23 cellular contexts compared by ENCODE assay signal in the genomic region with DNA sequence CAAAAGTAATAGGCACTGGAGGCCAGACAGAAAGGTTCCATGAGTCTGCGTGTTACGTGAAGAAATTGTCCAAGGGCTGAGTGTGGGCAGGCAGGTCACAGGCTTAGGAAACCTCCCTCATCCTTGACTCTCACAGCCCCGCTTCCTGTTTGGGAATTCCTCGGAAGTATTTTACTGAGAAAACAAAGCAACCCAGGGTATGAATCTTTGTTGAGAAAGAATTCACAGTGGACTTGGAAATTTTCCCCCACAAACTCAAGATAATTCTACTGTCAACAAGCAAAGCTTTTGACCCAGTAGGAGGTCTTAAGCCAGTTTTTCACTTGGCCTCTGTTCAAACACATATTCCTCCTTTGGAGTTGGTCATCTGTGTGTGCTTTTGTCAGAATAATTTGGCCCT.
A peak's percentile ranks its signal among the peaks of the same experiment; 100 is the strongest.
DNase-seq lines count a peak whose midpoint lies in the region; ATAC-seq and TF ChIP-seq lines count a peak whose summit lies in the region.
"Had no signal": no experiment of that assay in that cellular context is flagged by ENCODE, and none has a peak within 500 bp of the region (broad histone marks: within the 10 kb centered on the region; RNA-seq: fewer than 3 reads in every experiment).

No MANE protein-coding gene starts in this region.

- no peaks in the 10 kb centered on the region for H3K9me3 ChIP-seq in ascending aorta
- H3K9me3 ChIP-seq: breast epithelium, prostate gland, SJCRH30 had no signal

- no peaks in the 10 kb centered on the region for H3K27me3 ChIP-seq in ascending aorta
- H3K27me3 ChIP-seq: breast epithelium, foreskin keratinocyte, SJCRH30 had no signal

- no peak overlapping the region for H3K27ac ChIP-seq in ascending aorta
- H3K27ac ChIP-seq: foreskin keratinocyte, prostate gland, SJCRH30 had no signal

- H3K36me3 ChIP-seq in ascending aorta: peaks cover 6 to 15% of the 10 kb centered on the region in 2 donors
- H3K36me3 ChIP-seq: breast epithelium, prostate gland, SJCRH30 had no signal

- in situ Hi-C loops in astrocyte of the spinal cord (cut with HindIII; ENCODE audit: low sequenced_read_pairs): no loop called here

- ATAC-seq in GM18505 (IDR thresholded peaks at IDR 0.05; ENCODE audit: unreplicated experiment): no peak
- ATAC-seq: foreskin keratinocyte; naive thymus-derived CD4-positive, alpha-beta T cell; stimulated activated naive CD8-positive, alpha-beta T cell treated with anti-CD3 and anti-CD28 coated beads, Interleukin-15, amount 100 ng/mL, for 72 hours had no signal

- no peak for TF ChIP-seq POLR2A in GM18505 (IDR thresholded peaks at IDR 0.05; ENCODE audit: borderline replicate concordance, extremely low read depth, insufficient read depth, insufficient read length)

- intact Hi-C loops in ascending aorta (cut with DNase I): no loop called here

- DNase-seq in HT1080 (ENCODE audit: low read depth) (peak; percentile 53), astrocyte of the spinal cord (ENCODE audit: low read depth, low spot score) (peak; percentile 80), iris pigment epithelial cell (ENCODE audit: low read depth) (peak; percentile 38), stromal cell of bone marrow (ENCODE audit: low read depth) (peak; percentile 26), NCI-H345 treated with DMSO at 0.1 percent for 48 hours (lab: John Stamatoyannopoulos, UW; ENCODE audit: unreplicated experiment) (no peak), ascending aorta (ENCODE audit: low spot score in 2 of 2) (no peak), midbrain (lab: John Stamatoyannopoulos, UW) (no peak)
- DNase-seq: activated CD8-positive, alpha-beta memory T cell treated with anti-CD3 and anti-CD28 coated beads, Interleukin-2, amount 50 U/mL, for 4 hours; activated gamma-delta T cell treated with Interleukin-2 at 50 U/mL for 16 hours; AML-193; effector CD4-positive, alpha-beta T cell; foreskin keratinocyte; GDM1; Kasumi-1; naive thymus-derived CD4-positive, alpha-beta T cell; NCI-H1417 treated with DMSO at 0.1 percent for 48 hours; NCI-H446 treated with DMSO at 0.1 percent for 48 hours; SJCRH30; stimulated activated naive CD8-positive, alpha-beta T cell treated with anti-CD3 and anti-CD28 coated beads, Interleukin-15, amount 100 ng/mL, for 72 hours; T-helper 9 cell had no signal

- TF ChIP-seq CTCF in astrocyte of the spinal cord (IDR thresholded peaks at IDR 0.05; ENCODE audit: low read depth, low read length): no peak
- no peak for TF ChIP-seq CTCF in ascending aorta (IDR thresholded peaks at IDR 0.05)

- H3K4me3 ChIP-seq in astrocyte of the spinal cord (ENCODE audit: low read depth, low read length): no peak overlapping the region
- H3K4me3 ChIP-seq in ascending aorta: no peak overlapping the region
- H3K4me3 ChIP-seq: breast epithelium, prostate gland, SJCRH30 had no signal

- no peaks in the 10 kb centered on the region for H3K4me1 ChIP-seq in ascending aorta
- H3K4me1 ChIP-seq: breast epithelium, foreskin keratinocyte, prostate gland had no signal

Comparison
In these comparisons a context has a peak if more than half of its experiments do, and no peak if none do; other contexts are left out.
1. DNase-seq: peak in HT1080 (single experiment), astrocyte of the spinal cord (single experiment), iris pigment epithelial cell (single experiment) and stromal cell of bone marrow (single experiment); none in NCI-H345 treated with DMSO at 0.1 percent for 48 hours (single experiment), ascending aorta (0 of 2) and midbrain (single experiment).